12 cellular contexts compared by ENCODE assay signal in the genomic region with DNA sequence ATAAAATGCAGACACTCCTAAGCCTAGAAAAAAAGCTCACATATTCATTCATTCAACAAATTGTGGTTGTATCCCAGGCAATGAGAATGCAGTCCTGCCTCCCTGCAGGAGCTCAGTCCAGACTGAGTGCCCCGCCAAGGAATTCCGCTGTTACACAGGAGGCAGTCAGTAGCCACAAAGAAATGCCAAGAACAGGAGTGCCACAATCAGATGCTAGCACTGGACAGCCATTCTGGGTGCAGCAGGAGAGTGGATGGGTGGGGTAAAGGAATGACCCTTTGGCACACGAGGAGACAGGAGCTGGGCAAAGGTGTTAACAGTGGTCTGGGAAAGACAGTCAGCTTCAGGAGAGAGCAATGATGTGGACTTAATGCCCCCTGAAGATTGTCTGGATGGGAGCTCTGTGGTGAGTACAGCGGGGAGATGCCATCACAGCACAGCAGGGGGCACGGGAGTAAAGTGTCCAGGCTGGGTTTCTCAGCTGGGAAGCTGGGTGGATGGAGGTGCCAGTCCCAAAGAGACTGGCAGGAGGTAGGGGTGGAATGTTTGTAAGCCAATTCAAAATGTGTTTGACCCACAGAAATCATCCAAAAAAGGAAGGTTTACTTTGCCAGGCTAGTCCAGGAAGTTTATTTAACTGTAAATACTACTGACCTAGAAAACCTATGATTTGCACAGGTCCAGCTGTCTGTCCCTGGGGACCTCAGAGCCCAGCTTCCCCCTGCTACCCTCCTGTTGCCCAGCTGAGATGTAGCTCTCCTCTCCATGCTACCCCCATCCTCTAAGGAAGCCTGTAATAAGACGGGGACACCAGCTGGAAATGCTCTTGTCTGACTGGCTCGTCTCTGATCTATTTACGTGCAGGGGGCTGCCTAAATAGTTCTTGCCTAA.
A peak's percentile ranks its signal among the peaks of the same experiment; 100 is the strongest.
DNase-seq lines count a peak whose midpoint lies in the region; ATAC-seq and TF ChIP-seq lines count a peak whose summit lies in the region.
"Had no signal": no experiment of that assay in that cellular context is flagged by ENCODE, and none has a peak within 500 bp of the region (broad histone marks: within the 10 kb centered on the region; RNA-seq: fewer than 3 reads in every experiment).

No MANE protein-coding gene starts in this region.

- ATAC-seq in HG02798 (IDR thresholded peaks at IDR 0.05; ENCODE audit: poor library complexity, unreplicated experiment): no peak
- no peak for ATAC-seq in activated T-cell treated with anti-CD3 and anti-CD28 coated beads, Interleukin-2, amount 50 U/mL, for 72 hours (replicated peaks in 1 of 2)

- H3K9me3 ChIP-seq in AG04450 (ENCODE audit: control insufficient read depth, insufficient read depth, low read length): no peaks in the 10 kb centered on the region

- H3K27ac Mint-ChIP-seq in activated T-cell treated with anti-CD3 and anti-CD28 coated beads, Interleukin-2, amount 50 U/mL, for 72 hours: no peak overlapping the region

- H3K27me3 ChIP-seq in AG04450 (ENCODE audit: control insufficient read depth, insufficient read depth, low read length): no peaks in the 10 kb centered on the region

- H3K27ac ChIP-seq in AG04450 (ENCODE audit: low read depth, low read length): no peak overlapping the region
- H3K27ac ChIP-seq: C4-2B had no signal

- no peaks in the 10 kb centered on the region for H3K27me3 Mint-ChIP-seq in activated T-cell treated with anti-CD3 and anti-CD28 coated beads, Interleukin-2, amount 50 U/mL, for 72 hours (ENCODE audit: low read depth)

- peak; percentile 25; the same call in 1 of the 2 replicates for TF ChIP-seq CTCF in AG04450 (IDR thresholded peaks at IDR 0.05; ENCODE audit: low read depth, low read length)
- TF ChIP-seq CTCF in astrocyte of the spinal cord (IDR thresholded peaks at IDR 0.05; ENCODE audit: low read depth, low read length): peak; percentile 8

- H3K4me1 Mint-ChIP-seq in activated T-cell treated with anti-CD3 and anti-CD28 coated beads, Interleukin-2, amount 50 U/mL, for 72 hours (ENCODE audit: low read depth): peaks cover 6% of the 10 kb centered on the region

- in situ Hi-C loops in astrocyte of the spinal cord (cut with HindIII; ENCODE audit: low sequenced_read_pairs): no loop called here

- POLR2A ChIA-PET in AG04450 (lab: Yijun Ruan, JAX): interaction anchor here (0.6 kb wide), 1 partner anchor 60 kb away, joined by 3 read pairs; no protein-coding TSS in a partner anchor

- H3K4me3 ChIP-seq in AG04450 (ENCODE audit: low read depth, low read length) (no peak overlapping the region), astrocyte of the spinal cord (ENCODE audit: low read depth, low read length) (no peak overlapping the region)

- no peaks in the 10 kb centered on the region for H3K36me3 Mint-ChIP-seq in activated T-cell treated with anti-CD3 and anti-CD28 coated beads, Interleukin-2, amount 50 U/mL, for 72 hours (ENCODE audit: insufficient read depth in 2 of 2)

- no peaks in the 10 kb centered on the region for H3K9me3 Mint-ChIP-seq in activated T-cell treated with anti-CD3 and anti-CD28 coated beads, Interleukin-2, amount 50 U/mL, for 72 hours

- no peak overlapping the region for H3K4me3 Mint-ChIP-seq in activated T-cell treated with anti-CD3 and anti-CD28 coated beads, Interleukin-2, amount 50 U/mL, for 72 hours

- DNase-seq in AG04450 (ENCODE audit: low read depth, low spot score): no peak
- DNase-seq in LHCN-M2 (ENCODE audit: low read depth): peak; percentile 23
- peak; percentile 65 for DNase-seq in astrocyte of the spinal cord (ENCODE audit: low read depth, low spot score)
- peak; percentile 33 for DNase-seq in medulla oblongata (ENCODE audit: extremely low spot score)
- no peak for DNase-seq in RPMI8226
- DNase-seq in activated T-cell treated with anti-CD3 and anti-CD28 coated beads, Interleukin-2, amount 50 U/mL, for 72 hours: no peak
- no peak for DNase-seq in stimulated activated CD4-positive, alpha-beta T cell treated with anti-CD3 and anti-CD28 coated beads, Interleukin-4, amount 100 ng/mL, for 24 hours
- DNase-seq: activated CD4-positive, alpha-beta T cell treated with anti-CD3 and anti-CD28 coated beads for 1 hour; NCI-H2029; trophoblast cell had no signal

- CTCF ChIA-PET in AG04450 (lab: Charles Lee): interaction anchor here (0.9 to 2.7 kb wide), 4 partner anchors 10 to 275 kb away, joined by 4 to 15 read pairs (median 6); no protein-coding TSS in a partner anchor

Comparison
In these comparisons a context has a peak if more than half of its experiments do, and no peak if none do; other contexts are left out.
1. DNase-seq: peak in LHCN-M2 (single experiment), astrocyte of the spinal cord (single experiment) and medulla oblongata (single experiment); none in AG04450 (single experiment), RPMI8226 (single experiment), activated T-cell treated with anti-CD3 and anti-CD28 coated beads, Interleukin-2, amount 50 U/mL, for 72 hours (0 of 2) and stimulated activated CD4-positive, alpha-beta T cell treated with anti-CD3 and anti-CD28 coated beads, Interleukin-4, amount 100 ng/mL, for 24 hours (single experiment).